In genomic region chr20:36235892-36236785, GRCh38 we compare ENCODE assay signal across 1 cellular context.
TF ChIP-seq lines count a peak whose summit lies in the region.

A gene with protein sequence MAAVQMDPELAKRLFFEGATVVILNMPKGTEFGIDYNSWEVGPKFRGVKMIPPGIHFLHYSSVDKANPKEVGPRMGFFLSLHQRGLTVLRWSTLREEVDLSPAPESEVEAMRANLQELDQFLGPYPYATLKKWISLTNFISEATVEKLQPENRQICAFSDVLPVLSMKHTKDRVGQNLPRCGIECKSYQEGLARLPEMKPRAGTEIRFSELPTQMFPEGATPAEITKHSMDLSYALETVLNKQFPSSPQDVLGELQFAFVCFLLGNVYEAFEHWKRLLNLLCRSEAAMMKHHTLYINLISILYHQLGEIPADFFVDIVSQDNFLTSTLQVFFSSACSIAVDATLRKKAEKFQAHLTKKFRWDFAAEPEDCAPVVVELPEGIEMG (plus strand): TSS chr20:36236478. CDS start chr20:36239869, 3,391 bp downstream.

TF ChIP-seq in HepG2, 621 proteins besides CTCF, POLR2A, EP300 and RAD21 (continued from another document):
- TF ChIP-seq, protein P1, sequence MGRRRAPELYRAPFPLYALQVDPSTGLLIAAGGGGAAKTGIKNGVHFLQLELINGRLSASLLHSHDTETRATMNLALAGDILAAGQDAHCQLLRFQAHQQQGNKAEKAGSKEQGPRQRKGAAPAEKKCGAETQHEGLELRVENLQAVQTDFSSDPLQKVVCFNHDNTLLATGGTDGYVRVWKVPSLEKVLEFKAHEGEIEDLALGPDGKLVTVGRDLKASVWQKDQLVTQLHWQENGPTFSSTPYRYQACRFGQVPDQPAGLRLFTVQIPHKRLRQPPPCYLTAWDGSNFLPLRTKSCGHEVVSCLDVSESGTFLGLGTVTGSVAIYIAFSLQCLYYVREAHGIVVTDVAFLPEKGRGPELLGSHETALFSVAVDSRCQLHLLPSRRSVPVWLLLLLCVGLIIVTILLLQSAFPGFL (CRISPR knock-in tag; IDR thresholded peaks at IDR 0.05), result no peak
- TF ChIP-seq MAF1 (CRISPR knock-in tag; IDR thresholded peaks at IDR 0.05; ENCODE audit: borderline replicate concordance), result no peak
- no peak for TF ChIP-seq SMAD1 (CRISPR knock-in tag; IDR thresholded peaks at IDR 0.05; ENCODE audit: borderline replicate concordance, low read depth)
- peak; percentile 22; the same call in 1 of the 2 replicates for TF ChIP-seq ZFP36L1 (CRISPR knock-in tag; IDR thresholded peaks at IDR 0.05)
- no peak; the same call in 1 of the 2 replicates for TF ChIP-seq RBAK (CRISPR knock-in tag; IDR thresholded peaks at IDR 0.05)
- TF ChIP-seq NR2F1 (CRISPR knock-in tag; IDR thresholded peaks at IDR 0.05), result peak in 1 of 2 experiments; percentile 21; a peak in 2 of 4 replicates
- TF ChIP-seq ZNF605 (CRISPR knock-in tag; IDR thresholded peaks at IDR 0.05), result peak; percentile 99
